Comparison of ENCODE assay signal across 12 cellular contexts in genomic region chr12:44294649-44295048, GRCh38.
DNase-seq lines count a peak whose midpoint lies in the region; ATAC-seq and TF ChIP-seq lines count a peak whose summit lies in the region.
"Had no signal": no experiment of that assay in that cellular context is flagged by ENCODE, and none has a peak within 500 bp of the region (broad histone marks: within the 10 kb centered on the region; RNA-seq: fewer than 3 reads in every experiment).

No MANE protein-coding gene starts in this region.

- WGBS in smooth muscle cell (ENCODE audit: low lambda C conversion rate): 69% methylated on average over 1 of the region's 1 CpG

- POLR2A ChIA-PET in WTC11 (lab: Charles Lee): no interaction called here

- no peaks in the 10 kb centered on the region for H3K27me3 Mint-ChIP-seq in WTC11 (ENCODE audit: low read depth)

- H3F3A ChIP-seq in smooth muscle cell (ENCODE audit: low read depth): no peaks in the 10 kb centered on the region

- H3K9ac ChIP-seq in smooth muscle cell (ENCODE audit: low read depth): no peak overlapping the region

- peak; percentile 21 for DNase-seq in GM12864 (ENCODE audit: low read depth)
- no peak for DNase-seq in smooth muscle cell (lab: John Stamatoyannopoulos, UW; ENCODE audit: unreplicated experiment)
- no peak for DNase-seq in amygdala (lab: John Stamatoyannopoulos, UW)
- DNase-seq in WTC11 (ENCODE audit: low spot score): no peak
- no peak for DNase-seq in activated effector memory CD4-positive, alpha-beta T cell treated with Interleukin-2 at 50 U/mL for 16 hours
- DNase-seq: activated CD4-positive, alpha-beta T cell treated with anti-CD3 and anti-CD28 coated beads, Interleukin-2, amount 50 U/mL, for 4 hours; NCI-H2029; Right ventricle myocardium superior; stomach had no signal

- no peak for TF ChIP-seq CTCF in GM12864 (IDR thresholded peaks at IDR 0.05; ENCODE audit: low read depth, low read length, missing control alignments)
- TF ChIP-seq CTCF in smooth muscle cell (IDR thresholded peaks at IDR 0.05; ENCODE audit: borderline replicate concordance, insufficient read depth, poor library complexity, severe bottlenecking): no peak
- no peak for TF ChIP-seq CTCF in WTC11 (IDR thresholded peaks at IDR 0.05)

- H2AFZ ChIP-seq in smooth muscle cell (ENCODE audit: low read depth): no peak overlapping the region

- peaks cover 8% of the 10 kb centered on the region for H3K4me1 Mint-ChIP-seq in WTC11

- ATAC-seq in GM19397 (IDR thresholded peaks at IDR 0.05; ENCODE audit: unreplicated experiment) (peak; percentile 87), HG02870 (IDR thresholded peaks at IDR 0.05; ENCODE audit: unreplicated experiment) (peak; percentile 93), HG03565 (IDR thresholded peaks at IDR 0.05; ENCODE audit: unreplicated experiment) (peak; percentile 97), WTC11 (no peak)

- H3K36me3 ChIP-seq in smooth muscle cell (ENCODE audit: low read depth): no peaks in the 10 kb centered on the region
- H3K36me3 ChIP-seq: stomach had no signal

- no peak overlapping the region for H3K4me3 Mint-ChIP-seq in WTC11

- H3K27me3 ChIP-seq in smooth muscle cell (ENCODE audit: low read depth): no peaks in the 10 kb centered on the region
- H3K27me3 ChIP-seq: stomach had no signal

- H3K4me1 ChIP-seq in smooth muscle cell (ENCODE audit: low read depth): no peaks in the 10 kb centered on the region
- H3K4me1 ChIP-seq: stomach had no signal

- no peak overlapping the region for H3K27ac ChIP-seq in smooth muscle cell (ENCODE audit: low read depth)
- H3K27ac ChIP-seq: stomach had no signal

- no peaks in the 10 kb centered on the region for H3K9me3 ChIP-seq in smooth muscle cell (replicated peaks; ENCODE audit: low read depth)

- H3K36me3 Mint-ChIP-seq in WTC11: no peaks in the 10 kb centered on the region

- H4K20me1 ChIP-seq in smooth muscle cell (ENCODE audit: low read depth): no peaks in the 10 kb centered on the region

- H3K9me3 Mint-ChIP-seq in WTC11: peaks cover 18% of the 10 kb centered on the region; the same call in 1 of the 2 replicates

- H3K4me3 ChIP-seq in GM12864 (ENCODE audit: low read depth, low read length): no peak overlapping the region
- no peak overlapping the region for H3K4me3 ChIP-seq in smooth muscle cell
- H3K4me3 ChIP-seq: stomach had no signal

- no peaks in the 10 kb centered on the region for H3K79me2 ChIP-seq in smooth muscle cell (ENCODE audit: low read depth)

- no peak overlapping the region for H3K4me2 ChIP-seq in smooth muscle cell

- CTCF ChIA-PET in WTC11 (lab: Charles Lee): no interaction called here

- no peak overlapping the region for H3K27ac Mint-ChIP-seq in WTC11

TF ChIP-seq in WTC11, 78 proteins besides CTCF, POLR2A, EP300 and RAD21 (continues in another document):
- TF ChIP-seq CREM (CRISPR knock-in tag; IDR thresholded peaks at IDR 0.05): no peak
- no peak for TF ChIP-seq ZNF317 (CRISPR knock-in tag; IDR thresholded peaks at IDR 0.05; ENCODE audit: borderline replicate concordance, low read depth)
- no peak for TF ChIP-seq TEAD4 (CRISPR knock-in tag; IDR thresholded peaks at IDR 0.05)
- TF ChIP-seq ATF1 (CRISPR knock-in tag; IDR thresholded peaks at IDR 0.05): no peak
- TF ChIP-seq JUN (CRISPR knock-in tag; IDR thresholded peaks at IDR 0.05): no peak
- TF ChIP-seq, protein P1, sequence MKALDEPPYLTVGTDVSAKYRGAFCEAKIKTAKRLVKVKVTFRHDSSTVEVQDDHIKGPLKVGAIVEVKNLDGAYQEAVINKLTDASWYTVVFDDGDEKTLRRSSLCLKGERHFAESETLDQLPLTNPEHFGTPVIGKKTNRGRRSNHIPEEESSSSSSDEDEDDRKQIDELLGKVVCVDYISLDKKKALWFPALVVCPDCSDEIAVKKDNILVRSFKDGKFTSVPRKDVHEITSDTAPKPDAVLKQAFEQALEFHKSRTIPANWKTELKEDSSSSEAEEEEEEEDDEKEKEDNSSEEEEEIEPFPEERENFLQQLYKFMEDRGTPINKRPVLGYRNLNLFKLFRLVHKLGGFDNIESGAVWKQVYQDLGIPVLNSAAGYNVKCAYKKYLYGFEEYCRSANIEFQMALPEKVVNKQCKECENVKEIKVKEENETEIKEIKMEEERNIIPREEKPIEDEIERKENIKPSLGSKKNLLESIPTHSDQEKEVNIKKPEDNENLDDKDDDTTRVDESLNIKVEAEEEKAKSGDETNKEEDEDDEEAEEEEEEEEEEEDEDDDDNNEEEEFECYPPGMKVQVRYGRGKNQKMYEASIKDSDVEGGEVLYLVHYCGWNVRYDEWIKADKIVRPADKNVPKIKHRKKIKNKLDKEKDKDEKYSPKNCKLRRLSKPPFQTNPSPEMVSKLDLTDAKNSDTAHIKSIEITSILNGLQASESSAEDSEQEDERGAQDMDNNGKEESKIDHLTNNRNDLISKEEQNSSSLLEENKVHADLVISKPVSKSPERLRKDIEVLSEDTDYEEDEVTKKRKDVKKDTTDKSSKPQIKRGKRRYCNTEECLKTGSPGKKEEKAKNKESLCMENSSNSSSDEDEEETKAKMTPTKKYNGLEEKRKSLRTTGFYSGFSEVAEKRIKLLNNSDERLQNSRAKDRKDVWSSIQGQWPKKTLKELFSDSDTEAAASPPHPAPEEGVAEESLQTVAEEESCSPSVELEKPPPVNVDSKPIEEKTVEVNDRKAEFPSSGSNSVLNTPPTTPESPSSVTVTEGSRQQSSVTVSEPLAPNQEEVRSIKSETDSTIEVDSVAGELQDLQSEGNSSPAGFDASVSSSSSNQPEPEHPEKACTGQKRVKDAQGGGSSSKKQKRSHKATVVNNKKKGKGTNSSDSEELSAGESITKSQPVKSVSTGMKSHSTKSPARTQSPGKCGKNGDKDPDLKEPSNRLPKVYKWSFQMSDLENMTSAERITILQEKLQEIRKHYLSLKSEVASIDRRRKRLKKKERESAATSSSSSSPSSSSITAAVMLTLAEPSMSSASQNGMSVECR (CRISPR knock-in tag; IDR thresholded peaks at IDR 0.05; ENCODE audit: borderline replicate concordance): no peak
- TF ChIP-seq CREB1 (CRISPR knock-in tag; IDR thresholded peaks at IDR 0.05): no peak
- no peak for TF ChIP-seq ZNF396 (CRISPR knock-in tag; IDR thresholded peaks at IDR 0.05; ENCODE audit: borderline replicate concordance)
- no peak for TF ChIP-seq SMAD3 (CRISPR knock-in tag; IDR thresholded peaks at IDR 0.05; ENCODE audit: borderline replicate concordance)
- TF ChIP-seq, protein P2, sequence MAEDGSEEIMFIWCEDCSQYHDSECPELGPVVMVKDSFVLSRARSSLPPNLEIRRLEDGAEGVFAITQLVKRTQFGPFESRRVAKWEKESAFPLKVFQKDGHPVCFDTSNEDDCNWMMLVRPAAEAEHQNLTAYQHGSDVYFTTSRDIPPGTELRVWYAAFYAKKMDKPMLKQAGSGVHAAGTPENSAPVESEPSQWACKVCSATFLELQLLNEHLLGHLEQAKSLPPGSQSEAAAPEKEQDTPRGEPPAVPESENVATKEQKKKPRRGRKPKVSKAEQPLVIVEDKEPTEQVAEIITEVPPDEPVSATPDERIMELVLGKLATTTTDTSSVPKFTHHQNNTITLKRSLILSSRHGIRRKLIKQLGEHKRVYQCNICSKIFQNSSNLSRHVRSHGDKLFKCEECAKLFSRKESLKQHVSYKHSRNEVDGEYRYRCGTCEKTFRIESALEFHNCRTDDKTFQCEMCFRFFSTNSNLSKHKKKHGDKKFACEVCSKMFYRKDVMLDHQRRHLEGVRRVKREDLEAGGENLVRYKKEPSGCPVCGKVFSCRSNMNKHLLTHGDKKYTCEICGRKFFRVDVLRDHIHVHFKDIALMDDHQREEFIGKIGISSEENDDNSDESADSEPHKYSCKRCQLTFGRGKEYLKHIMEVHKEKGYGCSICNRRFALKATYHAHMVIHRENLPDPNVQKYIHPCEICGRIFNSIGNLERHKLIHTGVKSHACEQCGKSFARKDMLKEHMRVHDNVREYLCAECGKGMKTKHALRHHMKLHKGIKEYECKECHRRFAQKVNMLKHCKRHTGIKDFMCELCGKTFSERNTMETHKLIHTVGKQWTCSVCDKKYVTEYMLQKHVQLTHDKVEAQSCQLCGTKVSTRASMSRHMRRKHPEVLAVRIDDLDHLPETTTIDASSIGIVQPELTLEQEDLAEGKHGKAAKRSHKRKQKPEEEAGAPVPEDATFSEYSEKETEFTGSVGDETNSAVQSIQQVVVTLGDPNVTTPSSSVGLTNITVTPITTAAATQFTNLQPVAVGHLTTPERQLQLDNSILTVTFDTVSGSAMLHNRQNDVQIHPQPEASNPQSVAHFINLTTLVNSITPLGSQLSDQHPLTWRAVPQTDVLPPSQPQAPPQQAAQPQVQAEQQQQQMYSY (CRISPR knock-in tag; IDR thresholded peaks at IDR 0.05): no peak
- no peak for TF ChIP-seq ELF4 (CRISPR knock-in tag; IDR thresholded peaks at IDR 0.05; ENCODE audit: low read depth)
- no peak for TF ChIP-seq ZNF138 (CRISPR knock-in tag; conservative IDR thresholded peaks at IDR 0.05)
- no peak for TF ChIP-seq ZNF532 (CRISPR knock-in tag; IDR thresholded peaks at IDR 0.05; ENCODE audit: borderline replicate concordance)
